ENCODE assay signal across 8 cellular contexts in genomic region chr11:96390403-96390830, GRCh38. TPM values are rescaled to one million over a fixed set of nuclear protein-coding genes. Genes with fewer than 3 reads are reported as not detected.
DNase-seq lines count a peak whose midpoint lies in the region; ATAC-seq, FAIRE-seq and TF ChIP-seq lines count a peak whose summit lies in the region.

No MANE protein-coding gene starts in this region.

- H3K9me3 ChIP-seq in BE2C (no peaks in the 10 kb centered on the region), HepG2 (ENCODE audit: low read length) (peaks cover 11% of the 10 kb centered on the region; the same call in 1 of the 2 replicates), tibial artery (no peaks in the 10 kb centered on the region)

- H3K9ac ChIP-seq in HepG2 (ENCODE audit: insufficient read depth, low read depth, low read length): peak overlapping the region; percentile 92

- intact Hi-C loops in HepG2 (cut with micrococcal nuclease; ENCODE audit: unreplicated experiment): loop anchor here (1.0 kb wide), 1 partner anchor 376 kb away; no protein-coding TSS in a partner anchor
- intact Hi-C loops in tibial artery (cut with DNase I; ENCODE audit: low total_unique reads): loop anchor here (10.0 kb wide), 1 partner anchor 546 kb away; no protein-coding TSS in a partner anchor

- H3K36me3 ChIP-seq in BE2C (no peaks in the 10 kb centered on the region), brain microvascular endothelial cell (replicated peaks) (no peaks in the 10 kb centered on the region), HepG2 (replicated peaks in 1 of 2; ENCODE audit: control insufficient read depth in 1 of 2, insufficient read depth in 2 of 2, low read length in 2 of 2) (0 out of 5 replicates have a peak, but pooled peaks cover 0 to 3% of the 10 kb centered on the region in 2 experiments), tibial artery (no peaks in the 10 kb centered on the region)

- POLR2A ChIA-PET in HepG2 (lab: Yijun Ruan, JAX): interaction anchor here (0.7 to 2.5 kb wide), 9 partner anchors 22 to 601 kb away, joined by 3 to 25 read pairs (median 5); partner anchors contain the start of genes CEP57, FAM76B and MAML2

- TF ChIP-seq RAD21 in HepG2 (CRISPR knock-in tag; IDR thresholded peaks at IDR 0.05): no peak

- no peaks in the 10 kb centered on the region for H4K20me1 ChIP-seq in HepG2 (ENCODE audit: insufficient read depth, low read length)

- CTCF ChIA-PET in HepG2 (lab: Yijun Ruan, JAX; ENCODE audit: low intra/inter-chr PET ratio, low total read pairs): no interaction called here

- DNase-seq in BE2C: no peak
- DNase-seq in brain microvascular endothelial cell: peak; percentile 20
- no peak for DNase-seq in HepG2 (ENCODE audit: low spot score)
- DNase-seq in tibial artery: no peak
- DNase-seq in urothelium cell line (ENCODE audit: low spot score): no peak

- TF ChIP-seq CTCF in BE2C (IDR thresholded peaks at IDR 0.05; ENCODE audit: low read depth, low read length) (no peak), brain microvascular endothelial cell (IDR thresholded peaks at IDR 0.05; ENCODE audit: low read depth, low read length, missing control alignments) (no peak), HepG2 (CRISPR knock-in tag; IDR thresholded peaks at IDR 0.05) (no peak), tibial artery (IDR thresholded peaks at IDR 0.05) (no peak)

- H3K27ac ChIP-seq in brain microvascular endothelial cell (peak overlapping the region; percentile 89), HepG2 (ENCODE audit: extremely low read length, insufficient read depth, low read length) (peak overlapping the region; percentile 78), tibial artery (peak overlapping the region; percentile 80 to 90)

- BruUV-seq in HepG2 (replicated peaks; lab: Mats Ljungman, UMichigan): TSS peak; percentile 85

- peak overlapping the region; percentile 96 for H3K4me2 ChIP-seq in HepG2 (ENCODE audit: low read depth, low read length)

- H3K79me2 ChIP-seq in HepG2 (ENCODE audit: insufficient read depth, low read length): peaks cover 41% of the 10 kb centered on the region

- 41% methylated on average over 8 of the region's 8 CpGs for WGBS in HepG2 (ENCODE audit: low lambda C conversion rate)

- FAIRE-seq in HepG2 (lab: Jason Lieb, UNC): no peak
- FAIRE-seq in urothelium cell line (lab: Jason Lieb, UNC): no peak

- no peak overlapping the region for H2AFZ ChIP-seq in HepG2 (ENCODE audit: low read length)

- H3K27me3 ChIP-seq in BE2C: no peaks in the 10 kb centered on the region
- no peaks in the 10 kb centered on the region for H3K27me3 ChIP-seq in brain microvascular endothelial cell (replicated peaks)
- no peaks in the 10 kb centered on the region for H3K27me3 ChIP-seq in HepG2 (ENCODE audit: control insufficient read depth in 1 of 2, insufficient read depth in 2 of 2, low read length in 2 of 2)
- no peaks in the 10 kb centered on the region for H3K27me3 ChIP-seq in tibial artery

- H3K4me1 ChIP-seq in BE2C: peaks cover 10% of the 10 kb centered on the region
- H3K4me1 ChIP-seq in HepG2 (ENCODE audit: insufficient read depth, low read length): peaks cover 51% of the 10 kb centered on the region
- H3K4me1 ChIP-seq in tibial artery: peaks cover 0 to 30% (median 5%) of the 10 kb centered on the region in 4 donors

- ATAC-seq in HG03457 (IDR thresholded peaks at IDR 0.05; ENCODE audit: unreplicated experiment) (peak; percentile 2), HepG2 (no peak; the same call in 2 of the 3 replicates), HG03025 (IDR thresholded peaks at IDR 0.05; ENCODE audit: low FRiP score, unreplicated experiment) (no peak), GM18520 (IDR thresholded peaks at IDR 0.05; ENCODE audit: unreplicated experiment) (no peak)

- peak overlapping the region; percentile 91 for H3K4me3 ChIP-seq in BE2C (ENCODE audit: low read depth, low read length)
- peak overlapping the region; percentile 78 for H3K4me3 ChIP-seq in brain microvascular endothelial cell (ENCODE audit: low read depth, low read length)
- peak overlapping the region; percentile 79 to 81 (median 80) for H3K4me3 ChIP-seq in HepG2 (replicated peaks in 1 of 3; ENCODE audit: insufficient read depth in 1 of 3, low read depth in 2 of 3, low read length in 3 of 3)
- peak overlapping the region; percentile 77 to 92 for H3K4me3 ChIP-seq in tibial artery

- no peak for TF ChIP-seq EP300 in HepG2 (IDR thresholded peaks at IDR 0.05; ENCODE audit: low read depth in 2 of 2, low read length in 2 of 2)
- TF ChIP-seq EP300 in HepG2 (CRISPR knock-in tag; IDR thresholded peaks at IDR 0.05; ENCODE audit: borderline replicate concordance): no peak

- in situ Hi-C loops in brain microvascular endothelial cell (cut with HindIII; ENCODE audit: low pct_ligation_motif_present, low sequenced_read_pairs): no loop called here
- in situ Hi-C loops in HepG2 (cut with HindIII; ENCODE audit: extremely low pct_ligation_motif_present, low pct_unique_long_range_greater_than_20kb): loop anchor here (10.0 kb wide), 1 partner anchor 556 kb away; no protein-coding TSS in a partner anchor

- no peak for TF ChIP-seq POLR2A in HepG2 (IDR thresholded peaks at IDR 0.05; ENCODE audit: insufficient read depth in 1 of 2, low read depth in 2 of 2, low read length in 2 of 2)

RNA-seq across cellular contexts. Expression of gene JRKL, which starts 0.6 kb away (rescaled TPM):
- polyA plus RNA-seq in BE2C (2012; ENCODE audit: insufficient read depth, insufficient read length, low read depth): 15.4 TPM
- 4.5 and 8.6 TPM in 2 replicates for total RNA-seq in HepG2 (2016; rRNA removed; fragmentation: Illumina TruSeq; extraction: Trizol)
- 0.30 and 0.71 TPM in 2 replicates for total RNA-seq in HepG2 (2016; cell fraction: cytosol; rRNA removed; fragmentation: Illumina TruSeq; extraction: Trizol; ENCODE audit: low read depth)
- 4.8 and 8.5 TPM in 2 replicates for total RNA-seq in HepG2 (2016; cell fraction: insoluble cytoplasmic fraction; rRNA removed; fragmentation: Illumina TruSeq; extraction: Trizol)
- total RNA-seq in HepG2 (2016; cell fraction: membrane; rRNA removed; fragmentation: Illumina TruSeq; extraction: Trizol): 2.2 and 2.8 TPM in 2 replicates
- 5.2 and 5.4 TPM in 2 replicates for total RNA-seq in HepG2 (2016; cell fraction: nucleus; rRNA removed; fragmentation: Illumina TruSeq; extraction: Trizol)
- 2.6 and 3.2 TPM in 2 replicates for polyA plus RNA-seq in HepG2 (2011; rRNA removed)
- 1.1 and 2.2 TPM in 2 replicates for polyA plus RNA-seq in HepG2 (2011; cell fraction: cytosol; rRNA removed)
- polyA plus RNA-seq in HepG2 (2011; cell fraction: nucleus; rRNA removed): 2.2 and 3.2 TPM in 2 replicates
- polyA plus RNA-seq in HepG2 (2012): 4.1 and 5.4 TPM in 2 replicates
- polyA plus RNA-seq in HepG2 (2016; cell fraction: cytosol; fragmentation: Illumina TruSeq; extraction: Trizol; ENCODE audit: low read depth): 0.29 and 0.32 TPM in 2 replicates
- polyA plus RNA-seq in HepG2 (2016; cell fraction: insoluble cytoplasmic fraction; fragmentation: Illumina TruSeq; extraction: Trizol; ENCODE audit: low read depth): 8.2 TPM in 2 replicates
- polyA plus RNA-seq in HepG2 (2016; cell fraction: membrane; fragmentation: Illumina TruSeq; extraction: Trizol; ENCODE audit: low read depth): 1.4 and 1.8 TPM in 2 replicates
- polyA plus RNA-seq in HepG2 (2016; cell fraction: nucleus; fragmentation: Illumina TruSeq; extraction: Trizol; ENCODE audit: insufficient read depth, low read depth): 9.1 and 11.5 TPM in 2 replicates
- 0.62 and 0.96 TPM in 2 replicates for polyA minus RNA-seq in HepG2 (2011; rRNA and poly(A)+ RNA removed; ENCODE audit: low replicate concordance)
- polyA minus RNA-seq in HepG2 (2011; cell fraction: cytosol; rRNA and poly(A)+ RNA removed): 2.6 and 2.8 TPM in 2 replicates
- polyA minus RNA-seq in HepG2 (2011; cell fraction: nucleus; rRNA and poly(A)+ RNA removed): 5.4 and 6.5 TPM in 2 replicates

RNA-seq across cellular contexts. Expression of gene CCDC82, which starts 0.7 kb away (rescaled TPM):
- 25.6 TPM for polyA plus RNA-seq in BE2C (2012; ENCODE audit: insufficient read depth, insufficient read length, low read depth)
- 19.7 and 23.5 TPM in 2 replicates for total RNA-seq in HepG2 (2016; rRNA removed; fragmentation: Illumina TruSeq; extraction: Trizol)
- 1.8 and 2.4 TPM in 2 replicates for total RNA-seq in HepG2 (2016; cell fraction: cytosol; rRNA removed; fragmentation: Illumina TruSeq; extraction: Trizol; ENCODE audit: low read depth)
- 19.1 and 24.0 TPM in 2 replicates for total RNA-seq in HepG2 (2016; cell fraction: insoluble cytoplasmic fraction; rRNA removed; fragmentation: Illumina TruSeq; extraction: Trizol)
- total RNA-seq in HepG2 (2016; cell fraction: membrane; rRNA removed; fragmentation: Illumina TruSeq; extraction: Trizol): 4.7 and 4.9 TPM in 2 replicates
- 39.8 and 47.6 TPM in 2 replicates for total RNA-seq in HepG2 (2016; cell fraction: nucleus; rRNA removed; fragmentation: Illumina TruSeq; extraction: Trizol)
- 21.6 and 25.7 TPM in 2 replicates for polyA plus RNA-seq in HepG2 (2011; rRNA removed)
- polyA plus RNA-seq in HepG2 (2011; cell fraction: cytosol; rRNA removed): 3.6 and 6.5 TPM in 2 replicates
- 33.4 and 54.2 TPM in 2 replicates for polyA plus RNA-seq in HepG2 (2011; cell fraction: nucleus; rRNA removed)
- polyA plus RNA-seq in HepG2 (2012): 33.3 and 38.3 TPM in 2 replicates
- polyA plus RNA-seq in HepG2 (2016; cell fraction: cytosol; fragmentation: Illumina TruSeq; extraction: Trizol; ENCODE audit: low read depth): 0.97 and 1.00 TPM in 2 replicates
- polyA plus RNA-seq in HepG2 (2016; cell fraction: insoluble cytoplasmic fraction; fragmentation: Illumina TruSeq; extraction: Trizol; ENCODE audit: low read depth): 29.2 and 34.9 TPM in 2 replicates
- polyA plus RNA-seq in HepG2 (2016; cell fraction: membrane; fragmentation: Illumina TruSeq; extraction: Trizol; ENCODE audit: low read depth): 2.5 and 3.9 TPM in 2 replicates
- 90.4 and 109 TPM in 2 replicates for polyA plus RNA-seq in HepG2 (2016; cell fraction: nucleus; fragmentation: Illumina TruSeq; extraction: Trizol; ENCODE audit: insufficient read depth, low read depth)
- 5.4 and 6.3 TPM in 2 replicates for polyA minus RNA-seq in HepG2 (2011; rRNA and poly(A)+ RNA removed; ENCODE audit: low replicate concordance)
- polyA minus RNA-seq in HepG2 (2011; cell fraction: cytosol; rRNA and poly(A)+ RNA removed): 9.4 and 9.6 TPM in 2 replicates
- polyA minus RNA-seq in HepG2 (2011; cell fraction: nucleus; rRNA and poly(A)+ RNA removed): 91.0 and 94.6 TPM in 2 replicates

RNA-seq across cellular contexts. Expression of gene MAML2, which starts 47.4 kb away (rescaled TPM):
- 9.9 TPM for polyA plus RNA-seq in BE2C (2012; ENCODE audit: insufficient read depth, insufficient read length, low read depth)
- 2.3 and 2.9 TPM in 2 replicates for total RNA-seq in HepG2 (2016; rRNA removed; fragmentation: Illumina TruSeq; extraction: Trizol)
- total RNA-seq in HepG2 (2016; cell fraction: cytosol; rRNA removed; fragmentation: Illumina TruSeq; extraction: Trizol; ENCODE audit: low read depth): 1.6 and 1.8 TPM in 2 replicates
- total RNA-seq in HepG2 (2016; cell fraction: insoluble cytoplasmic fraction; rRNA removed; fragmentation: Illumina TruSeq; extraction: Trizol): 2.0 and 2.5 TPM in 2 replicates
- 1.9 and 2.0 TPM in 2 replicates for total RNA-seq in HepG2 (2016; cell fraction: membrane; rRNA removed; fragmentation: Illumina TruSeq; extraction: Trizol)
- total RNA-seq in HepG2 (2016; cell fraction: nucleus; rRNA removed; fragmentation: Illumina TruSeq; extraction: Trizol): 5.7 and 6.2 TPM in 2 replicates
- polyA plus RNA-seq in HepG2 (2011; rRNA removed): 22.2 and 25.9 TPM in 2 replicates
- 21.7 and 21.8 TPM in 2 replicates for polyA plus RNA-seq in HepG2 (2011; cell fraction: cytosol; rRNA removed)
- 16.4 and 23.7 TPM in 2 replicates for polyA plus RNA-seq in HepG2 (2011; cell fraction: nucleus; rRNA removed)
- 9.1 and 11.7 TPM in 2 replicates for polyA plus RNA-seq in HepG2 (2012)
- polyA plus RNA-seq in HepG2 (2016; cell fraction: cytosol; fragmentation: Illumina TruSeq; extraction: Trizol; ENCODE audit: low read depth): 0.03 and 0.08 TPM in 2 replicates
- 3.0 and 3.2 TPM in 2 replicates for polyA plus RNA-seq in HepG2 (2016; cell fraction: insoluble cytoplasmic fraction; fragmentation: Illumina TruSeq; extraction: Trizol; ENCODE audit: low read depth)
- polyA plus RNA-seq in HepG2 (2016; cell fraction: membrane; fragmentation: Illumina TruSeq; extraction: Trizol; ENCODE audit: low read depth): 0.23 TPM in 2 replicates
- polyA plus RNA-seq in HepG2 (2016; cell fraction: nucleus; fragmentation: Illumina TruSeq; extraction: Trizol; ENCODE audit: insufficient read depth, low read depth): 2.7 and 3.2 TPM in 2 replicates
- polyA minus RNA-seq in HepG2 (2011; rRNA and poly(A)+ RNA removed; ENCODE audit: low replicate concordance): 2.5 and 40.0 TPM in 2 replicates
- 21.3 and 22.0 TPM in 2 replicates for polyA minus RNA-seq in HepG2 (2011; cell fraction: cytosol; rRNA and poly(A)+ RNA removed)
- polyA minus RNA-seq in HepG2 (2011; cell fraction: nucleus; rRNA and poly(A)+ RNA removed): 70.5 and 75.7 TPM in 2 replicates
